In genomic region chr12:6935221-6935550, GRCh38 we compare ENCODE assay signal across 15 cellular contexts. TPM values are rescaled to one million over a fixed set of nuclear protein-coding genes. Genes with fewer than 3 reads are reported as not detected.
DNase-seq lines count a peak whose midpoint lies in the region; ATAC-seq and TF ChIP-seq lines count a peak whose summit lies in the region.
"Had no signal": no experiment of that assay in that cellular context is flagged by ENCODE, and none has a peak within 500 bp of the region (broad histone marks: within the 10 kb centered on the region; RNA-seq: fewer than 3 reads in every experiment).

No MANE protein-coding gene starts in this region.

- peak overlapping the region; percentile 96 for H3K27ac Mint-ChIP-seq in activated CD8-positive, alpha-beta memory T cell treated with anti-CD3 and anti-CD28 coated beads, Interleukin-2, amount 10 ng/mL, durations not matched to agents 7 days and 5 days
- H3K27ac Mint-ChIP-seq in activated CD8-positive, alpha-beta T cell treated with anti-CD3 and anti-CD28 coated beads for 36 hours: peak overlapping the region; percentile 98
- H3K27ac Mint-ChIP-seq in stimulated activated naive CD8-positive, alpha-beta T cell treated with anti-CD3 and anti-CD28 coated beads, Interleukin-15, amount 100 ng/mL, for 72 hours: peak overlapping the region; percentile 57 to 65

- POLR2A ChIA-PET in activated CD8-positive, alpha-beta T cell treated with anti-CD3 and anti-CD28 coated beads for 36 hours (lab: Charles Lee): interaction anchor here (0.8 to 36.0 kb wide), 9 partner anchors 9 to 63 kb away, joined by 3 to 1266 read pairs (median 4); partner anchors contain the start of genes ATN1, C12orf57, EMG1 and LRRC23

- H3K9me3 ChIP-seq in fibroblast of lung (ENCODE audit: control insufficient read depth, insufficient read depth, low read depth, low read length): no peaks in the 10 kb centered on the region

- ATAC-seq in activated CD8-positive, alpha-beta memory T cell treated with anti-CD3 and anti-CD28 coated beads, Interleukin-2, amount 10 ng/mL, durations not matched to agents 7 days and 5 days: no peak
- no peak for ATAC-seq in activated CD8-positive, alpha-beta T cell treated with anti-CD3 and anti-CD28 coated beads for 36 hours
- ATAC-seq in stimulated activated naive CD8-positive, alpha-beta T cell treated with anti-CD3 and anti-CD28 coated beads, Interleukin-15, amount 100 ng/mL, for 72 hours: no peak
- ATAC-seq in GM19035 (IDR thresholded peaks at IDR 0.05; ENCODE audit: unreplicated experiment) (no peak), GM19455 (IDR thresholded peaks at IDR 0.05; ENCODE audit: unreplicated experiment) (no peak)

- intact Hi-C loops in activated CD8-positive, alpha-beta T cell treated with anti-CD3 and anti-CD28 coated beads for 36 hours (cut with micrococcal nuclease): no loop called here

- peaks cover 33% of the 10 kb centered on the region for H3K79me2 ChIP-seq in fibroblast of lung (ENCODE audit: control insufficient read depth, insufficient read depth, low read length)

- no peak overlapping the region for H3K4me2 ChIP-seq in fibroblast of lung (ENCODE audit: extremely low read depth, insufficient read depth, low read length)

- TF ChIP-seq CTCF in activated CD8-positive, alpha-beta T cell treated with anti-CD3 and anti-CD28 coated beads for 36 hours (IDR thresholded peaks at IDR 0.05): no peak
- TF ChIP-seq CTCF in fibroblast of lung (conservative IDR thresholded peaks at IDR 0.05 in 1 of 2, IDR thresholded peaks at IDR 0.05 in 1 of 2; ENCODE audit: low read depth in 1 of 2, low read length in 2 of 2): no peak

- H3K4me3 Mint-ChIP-seq in activated CD8-positive, alpha-beta memory T cell treated with anti-CD3 and anti-CD28 coated beads, Interleukin-2, amount 10 ng/mL, durations not matched to agents 7 days and 5 days: peak overlapping the region; percentile 39
- H3K4me3 Mint-ChIP-seq in activated CD8-positive, alpha-beta T cell treated with anti-CD3 and anti-CD28 coated beads for 36 hours: peak overlapping the region; percentile 83
- peak overlapping the region; percentile 10 to 96 for H3K4me3 Mint-ChIP-seq in stimulated activated naive CD8-positive, alpha-beta T cell treated with anti-CD3 and anti-CD28 coated beads, Interleukin-15, amount 100 ng/mL, for 72 hours

- DNase-seq in activated CD8-positive, alpha-beta memory T cell treated with anti-CD3 and anti-CD28 coated beads, Interleukin-2, amount 10 ng/mL, durations not matched to agents 7 days and 5 days: no peak
- DNase-seq in activated CD8-positive, alpha-beta memory T cell treated with anti-CD3 and anti-CD28 coated beads, Interleukin-2, amount 50 U/mL, for 4 hours: no peak
- DNase-seq in activated CD8-positive, alpha-beta T cell treated with anti-CD3 and anti-CD28 coated beads for 36 hours: no peak
- DNase-seq in fibroblast of lung (ENCODE audit: low read depth in 2 of 2) (no peak), kidney glomerular epithelial cell (lab: John Stamatoyannopoulos, UW) (no peak)
- DNase-seq in stimulated activated naive CD8-positive, alpha-beta T cell treated with anti-CD3 and anti-CD28 coated beads, Interleukin-15, amount 100 ng/mL, for 72 hours: no peak
- DNase-seq: cerebellar nuclear complex; GOT3; MM.1S; NCI-H446 treated with DMSO at 0.1 percent for 48 hours; SHP77 treated with DMSO at 0.1 percent for 48 hours; stimulated activated naive CD4-positive, alpha-beta T cell had no signal

- H3K27me3 Mint-ChIP-seq in activated CD8-positive, alpha-beta memory T cell treated with anti-CD3 and anti-CD28 coated beads, Interleukin-2, amount 10 ng/mL, durations not matched to agents 7 days and 5 days: no peaks in the 10 kb centered on the region
- no peaks in the 10 kb centered on the region for H3K27me3 Mint-ChIP-seq in activated CD8-positive, alpha-beta T cell treated with anti-CD3 and anti-CD28 coated beads for 36 hours
- no peaks in the 10 kb centered on the region for H3K27me3 Mint-ChIP-seq in stimulated activated naive CD8-positive, alpha-beta T cell treated with anti-CD3 and anti-CD28 coated beads, Interleukin-15, amount 100 ng/mL, for 72 hours

- H3K4me1 Mint-ChIP-seq in activated CD8-positive, alpha-beta memory T cell treated with anti-CD3 and anti-CD28 coated beads, Interleukin-2, amount 10 ng/mL, durations not matched to agents 7 days and 5 days: peaks cover 54% of the 10 kb centered on the region
- H3K4me1 Mint-ChIP-seq in activated CD8-positive, alpha-beta T cell treated with anti-CD3 and anti-CD28 coated beads for 36 hours (ENCODE audit: low read depth): peaks cover 60% of the 10 kb centered on the region
- H3K4me1 Mint-ChIP-seq in stimulated activated naive CD8-positive, alpha-beta T cell treated with anti-CD3 and anti-CD28 coated beads, Interleukin-15, amount 100 ng/mL, for 72 hours: peaks cover 85% of the 10 kb centered on the region

- H3K36me3 ChIP-seq in fibroblast of lung (ENCODE audit: control insufficient read depth, insufficient read depth, low read length): peaks cover 27% of the 10 kb centered on the region

- no peak overlapping the region for H2AFZ ChIP-seq in fibroblast of lung (ENCODE audit: low read length)

- peaks cover 12% of the 10 kb centered on the region for H3K4me1 ChIP-seq in fibroblast of lung (ENCODE audit: control insufficient read depth, extremely low read depth, insufficient read depth, low read length)

- H4K20me1 ChIP-seq in fibroblast of lung (ENCODE audit: control insufficient read depth, extremely low read depth, insufficient read depth, low read length): no peaks in the 10 kb centered on the region

- H3K9me3 Mint-ChIP-seq in activated CD8-positive, alpha-beta memory T cell treated with anti-CD3 and anti-CD28 coated beads, Interleukin-2, amount 10 ng/mL, durations not matched to agents 7 days and 5 days (ENCODE audit: low read depth): no peaks in the 10 kb centered on the region
- H3K9me3 Mint-ChIP-seq in activated CD8-positive, alpha-beta T cell treated with anti-CD3 and anti-CD28 coated beads for 36 hours: no peaks in the 10 kb centered on the region
- no peaks in the 10 kb centered on the region for H3K9me3 Mint-ChIP-seq in stimulated activated naive CD8-positive, alpha-beta T cell treated with anti-CD3 and anti-CD28 coated beads, Interleukin-15, amount 100 ng/mL, for 72 hours

- H3K27ac ChIP-seq in fibroblast of lung (ENCODE audit: insufficient read depth, low read length): peak overlapping the region; percentile 7

- H3K4me3 ChIP-seq in fibroblast of lung (replicated peaks in 1 of 4; ENCODE audit: control extremely low read depth in 1 of 4, insufficient read depth in 1 of 4, low read depth in 3 of 4, low read length in 4 of 4): no peak overlapping the region

- no peaks in the 10 kb centered on the region for H3K27me3 ChIP-seq in fibroblast of lung (ENCODE audit: control insufficient read depth, insufficient read depth, low read length)

- CTCF ChIA-PET in activated CD8-positive, alpha-beta memory T cell treated with anti-CD3 and anti-CD28 coated beads, Interleukin-2, amount 10 ng/mL, durations not matched to agents 7 days and 5 days (lab: Charles Lee): interaction anchor here (1.0 to 7.7 kb wide), 5 partner anchors 9 to 63 kb away, joined by 3 to 116 read pairs (median 7); partner anchors contain the start of genes ATN1, C12orf57, ENO2 and RNU7-1
- CTCF ChIA-PET in activated CD8-positive, alpha-beta T cell treated with anti-CD3 and anti-CD28 coated beads for 36 hours (lab: Charles Lee): interaction anchor here (1.5 to 22.8 kb wide), 3 partner anchors 8 to 34 kb away, joined by 3 to 460 read pairs (median 108); partner anchors contain the start of gene ATN1

- peaks cover 23% of the 10 kb centered on the region for H3K36me3 Mint-ChIP-seq in activated CD8-positive, alpha-beta memory T cell treated with anti-CD3 and anti-CD28 coated beads, Interleukin-2, amount 10 ng/mL, durations not matched to agents 7 days and 5 days
- peaks cover 33% of the 10 kb centered on the region for H3K36me3 Mint-ChIP-seq in activated CD8-positive, alpha-beta T cell treated with anti-CD3 and anti-CD28 coated beads for 36 hours (ENCODE audit: low read depth)

- H3K9ac ChIP-seq in fibroblast of lung (ENCODE audit: insufficient read depth, low read length): no peak overlapping the region

RNA-seq across cellular contexts. Expression of gene ATN1, which starts 7.4 kb away (rescaled TPM):
- total RNA-seq in activated CD8-positive, alpha-beta memory T cell treated with anti-CD3 and anti-CD28 coated beads, Interleukin-2, amount 10 ng/mL, durations not matched to agents 7 days and 5 days: 10 to 100 TPM; 38.3 to 40.1 TPM
- total RNA-seq in activated CD8-positive, alpha-beta T cell treated with anti-CD3 and anti-CD28 coated beads for 36 hours: 10 to 100 TPM; 26.4 to 28.5 TPM
- 8.2 and 21.5 TPM in 2 replicates for total RNA-seq in fibroblast of lung
- polyA plus RNA-seq in fibroblast of lung: 9.4 and 14.5 TPM in 2 replicates
- 65.1 and 76.2 TPM in 2 replicates for polyA plus RNA-seq in fibroblast of lung (2012)
- polyA minus RNA-seq in fibroblast of lung (ENCODE audit: low replicate concordance): 192 and 200 TPM in 2 replicates

RNA-seq across cellular contexts. Expression of gene RNU7-1, which starts 8.4 kb away (rescaled TPM):
- not detected for total RNA-seq in activated CD8-positive, alpha-beta memory T cell treated with anti-CD3 and anti-CD28 coated beads, Interleukin-2, amount 10 ng/mL, durations not matched to agents 7 days and 5 days
- not detected for total RNA-seq in activated CD8-positive, alpha-beta T cell treated with anti-CD3 and anti-CD28 coated beads for 36 hours
- not detected in 2 replicates for total RNA-seq in fibroblast of lung
- not detected in 2 replicates for polyA plus RNA-seq in fibroblast of lung
- polyA plus RNA-seq in fibroblast of lung (2012): not detected in 2 replicates
- polyA minus RNA-seq in fibroblast of lung (ENCODE audit: low replicate concordance): not detected in 2 replicates
- total RNA-seq: mucosa of gallbladder had no signal

RNA-seq across cellular contexts. Expression of gene C12orf57, which starts 8.6 kb away (rescaled TPM):
- total RNA-seq in activated CD8-positive, alpha-beta memory T cell treated with anti-CD3 and anti-CD28 coated beads, Interleukin-2, amount 10 ng/mL, durations not matched to agents 7 days and 5 days: 100 to 1,000 TPM; 120 to 132 TPM
- total RNA-seq in activated CD8-positive, alpha-beta T cell treated with anti-CD3 and anti-CD28 coated beads for 36 hours: 100 to 1,000 TPM; 226 to 244 TPM
- 107 and 177 TPM in 2 replicates for total RNA-seq in fibroblast of lung
- 172 and 220 TPM in 2 replicates for polyA plus RNA-seq in fibroblast of lung
- polyA plus RNA-seq in fibroblast of lung (2012): 181 and 214 TPM in 2 replicates
- 60.1 and 67.8 TPM in 2 replicates for polyA minus RNA-seq in fibroblast of lung (ENCODE audit: low replicate concordance)

RNA-seq across cellular contexts. Expression of gene PTPN6, which starts 16.0 kb away (rescaled TPM):
- 100 to 1,000 TPM; 283 to 367 TPM for total RNA-seq in activated CD8-positive, alpha-beta memory T cell treated with anti-CD3 and anti-CD28 coated beads, Interleukin-2, amount 10 ng/mL, durations not matched to agents 7 days and 5 days
- 100 to 1,000 TPM; 485 to 489 TPM for total RNA-seq in activated CD8-positive, alpha-beta T cell treated with anti-CD3 and anti-CD28 coated beads for 36 hours
- total RNA-seq in fibroblast of lung: 0.26 TPM in 1 of 2 replicates, not detected in the other
- 0.06 TPM in 1 of 2 replicates, not detected in the other for polyA plus RNA-seq in fibroblast of lung
- not detected in 2 replicates for polyA plus RNA-seq in fibroblast of lung (2012)
- 0.79 TPM in 1 of 2 replicates, not detected in the other for polyA minus RNA-seq in fibroblast of lung (ENCODE audit: low replicate concordance)

RNA-seq across cellular contexts. Expression of gene ENO2, which starts 20.8 kb away (rescaled TPM):
- total RNA-seq in activated CD8-positive, alpha-beta memory T cell treated with anti-CD3 and anti-CD28 coated beads, Interleukin-2, amount 10 ng/mL, durations not matched to agents 7 days and 5 days: 100 to 1,000 TPM; 106 to 171 TPM
- 100 to 1,000 TPM; 315 to 330 TPM for total RNA-seq in activated CD8-positive, alpha-beta T cell treated with anti-CD3 and anti-CD28 coated beads for 36 hours
- 20.3 TPM in 2 replicates for total RNA-seq in fibroblast of lung
- 29.4 and 43.0 TPM in 2 replicates for polyA plus RNA-seq in fibroblast of lung
- 29.0 and 41.2 TPM in 2 replicates for polyA plus RNA-seq in fibroblast of lung (2012)
- 40.4 and 68.7 TPM in 2 replicates for polyA minus RNA-seq in fibroblast of lung (ENCODE audit: low replicate concordance)
